Comparison of ENCODE assay signal across 1 cellular context in genomic region chr6:34468378-34468892, GRCh38.
TF ChIP-seq lines count a peak whose summit lies in the region.

No MANE protein-coding gene starts in this region.

TF ChIP-seq in SK-N-SH, 30 proteins besides CTCF, POLR2A, EP300 and RAD21:
- TF ChIP-seq MAX (IDR thresholded peaks at IDR 0.05; ENCODE audit: low read depth) (no peak), FOXM1 (IDR thresholded peaks at IDR 0.05; ENCODE audit: low read depth) (no peak), YY1 (IDR thresholded peaks at IDR 0.05; ENCODE audit: low read depth) (no peak), RFX5 (IDR thresholded peaks at IDR 0.05; ENCODE audit: low read length) (no peak), MXI1 (IDR thresholded peaks at IDR 0.05; ENCODE audit: low read depth, low read length) (no peak), CHD2 (IDR thresholded peaks at IDR 0.05; ENCODE audit: low read length, partially characterized antibody) (no peak), NFIC (IDR thresholded peaks at IDR 0.05; ENCODE audit: borderline replicate concordance) (no peak), FOSL2 (IDR thresholded peaks at IDR 0.05; ENCODE audit: borderline replicate concordance, low read depth) (no peak), PBX3 (IDR thresholded peaks at IDR 0.05) (no peak), FOXJ3 (CRISPR knock-in tag; IDR thresholded peaks at IDR 0.05) (no peak), MEF2A (IDR thresholded peaks at IDR 0.05; ENCODE audit: borderline replicate concordance, low read depth) (no peak), TCF12 (IDR thresholded peaks at IDR 0.05) (no peak), SMC3 (IDR thresholded peaks at IDR 0.05; ENCODE audit: low read depth, low read length) (no peak), SIN3A (IDR thresholded peaks at IDR 0.05; ENCODE audit: borderline replicate concordance, low read depth, low read length) (no peak), POLR2AphosphoS5 (IDR thresholded peaks at IDR 0.05; ENCODE audit: low read depth, low read length) (no peak), TAF1 (IDR thresholded peaks at IDR 0.05; ENCODE audit: borderline replicate concordance, low read depth, low read length) (no peak), JUND (IDR thresholded peaks at IDR 0.05) (no peak), GABPA (IDR thresholded peaks at IDR 0.05; ENCODE audit: low read depth) (no peak)
